Comparison of ENCODE assay signal across 9 cellular contexts in genomic region chr11:64356498-64357411, GRCh38. TPM values are rescaled to one million over a fixed set of nuclear protein-coding genes. Genes with fewer than 3 reads are reported as not detected.
DNase-seq lines count a peak whose midpoint lies in the region; ATAC-seq, FAIRE-seq and TF ChIP-seq lines count a peak whose summit lies in the region.
"Had no signal": no experiment of that assay in that cellular context is flagged by ENCODE, and none has a peak within 500 bp of the region (broad histone marks: within the 10 kb centered on the region; RNA-seq: fewer than 3 reads in every experiment).

No MANE protein-coding gene starts in this region.

- H3K36me3 ChIP-seq in stomach: peaks cover 13 to 20% (median 14%) of the 10 kb centered on the region in 4 donors
- H3K36me3 ChIP-seq in small intestine (ENCODE audit: control insufficient read depth in 2 of 2, insufficient read depth in 2 of 2, low read length in 2 of 2): peaks cover 1 to 7% of the 10 kb centered on the region in 2 donors

- no peak for TF ChIP-seq CTCF in stomach (IDR thresholded peaks at IDR 0.05)

- DNase-seq in SIG-M5 treated with dmso at 0.1 percent for 504 hours (lab: John Stamatoyannopoulos, UW; ENCODE audit: unreplicated experiment): peak; percentile 59
- no peak for DNase-seq in SIG-M5 (lab: John Stamatoyannopoulos, UW)
- peak; percentile 80 for DNase-seq in HuH-7.5 (ENCODE audit: low spot score)
- DNase-seq in T-cell: peak in 1 of 34 experiments; percentile 27
- DNase-seq in erythroblast (lab: John Stamatoyannopoulos, UW): peak; percentile 72 to 76
- peak; percentile 57 for DNase-seq in stomach
- DNase-seq in small intestine: no peak

- H3K4me1 ChIP-seq in stomach: peaks cover 40 to 70% (median 51%) of the 10 kb centered on the region in 4 donors
- H3K4me1 ChIP-seq in small intestine (ENCODE audit: control insufficient read depth in 2 of 2, insufficient read depth in 1 of 2, low read depth in 1 of 2, low read length in 1 of 2): peaks cover 2 to 9% of the 10 kb centered on the region in 2 donors

- H3K27me3 Mint-ChIP-seq in T-cell: no peaks in the 10 kb centered on the region

- H3K27me3 ChIP-seq in stomach (no peaks in the 10 kb centered on the region), small intestine (ENCODE audit: control insufficient read depth in 2 of 2, insufficient read depth in 2 of 2, low read length in 2 of 2) (no peaks in the 10 kb centered on the region)

- no peaks in the 10 kb centered on the region for H3K9me3 ChIP-seq in stomach
- H3K9me3 ChIP-seq in small intestine (ENCODE audit: control insufficient read depth, low read depth): no peaks in the 10 kb centered on the region

- no peak for TF ChIP-seq EP300 in stomach (IDR thresholded peaks at IDR 0.05)

- H3K27ac ChIP-seq in stomach (peak overlapping the region; percentile 44 to 94 (median 91)), small intestine (ENCODE audit: low read depth in 1 of 2, low read length in 1 of 2) (no peak overlapping the region)

- 75 to 88% (median 84%) methylated on average over 18 to 25 of the region's 25 CpGs for WGBS in stomach, 5 donors
- WGBS in small intestine, 3 donors: 86 to 88% (median 87%) methylated on average over 23 to 25 of the region's 25 CpGs

- FAIRE-seq in small intestine (lab: Jason Lieb, UNC): no peak
- FAIRE-seq: colon had no signal

- H3K4me1 Mint-ChIP-seq in T-cell: peaks cover 24 to 35% (median 29%) of the 10 kb centered on the region in 3 donors

- ATAC-seq in T-cell (replicated peaks in 1 of 4) (no peak), HG02970 (IDR thresholded peaks at IDR 0.05; ENCODE audit: low FRiP score, unreplicated experiment) (no peak)

- POLR2A ChIA-PET in T-cell (lab: Charles Lee): no interaction called here

- H3K4me3 ChIP-seq in stomach (no peak overlapping the region), small intestine (ENCODE audit: low read depth in 1 of 2, low read length in 2 of 2) (no peak overlapping the region)

- peaks cover 4% of the 10 kb centered on the region for H3K36me3 Mint-ChIP-seq in T-cell

- TF ChIP-seq POLR2A in erythroblast (IDR thresholded peaks at IDR 0.05; ENCODE audit: low read length) (no peak), stomach (IDR thresholded peaks at IDR 0.05) (no peak)

- CTCF ChIA-PET in T-cell (lab: Charles Lee): interaction anchor here (0.6 to 0.9 kb wide), 5 partner anchors 14 to 1935 kb away, joined by 3 to 13 read pairs (median 3); no protein-coding TSS in a partner anchor

- H3K4me3 Mint-ChIP-seq in T-cell: peak overlapping the region in 2 of 3 donors; percentile 52 to 59

- peak overlapping the region; percentile 63 to 84 for H3K27ac Mint-ChIP-seq in T-cell

- intact Hi-C loops in stomach (cut with DNase I; ENCODE audit: low total_unique reads): no loop called here

- H3K9me3 Mint-ChIP-seq in T-cell: no peaks in the 10 kb centered on the region

RNA-seq across cellular contexts. Expression of gene RPS6KA4, which starts 2.2 kb away (rescaled TPM):
- total RNA-seq in T-cell: 10 to 100 TPM; 16.5 to 48.7 (median 43.7) TPM
- 100 to 1,000 TPM in 1 of 5 donors, 10 to 100 TPM in 4; 15.4 to 103 (median 81.1) TPM for total RNA-seq in stomach
- 10 to 100 TPM; 18.5 to 22.8 (median 20.2) TPM for polyA plus RNA-seq in stomach
- 10 to 100 TPM; 27.5 to 33.4 (median 30.0) TPM for polyA plus RNA-seq in small intestine

RNA-seq across cellular contexts. Expression of gene CCDC88B, which starts 16.8 kb away (rescaled TPM):
- total RNA-seq in T-cell (100 to 1,000 TPM; 132 to 144 (median 133) TPM), stomach (100 to 1,000 TPM in 1 of 5 donors, 10 to 100 TPM in 1, 1 to 10 TPM in 3; 1.8 to 137 (median 7.6) TPM)
- polyA plus RNA-seq in stomach (10 to 100 TPM; 37.4 to 57.7 (median 38.8) TPM), small intestine (100 to 1,000 TPM in 2 of 3 donors, 10 to 100 TPM in 1; 32.3 to 363 (median 147) TPM)

RNA-seq across cellular contexts. Expression of gene PRDX5, which starts 38.8 kb away (rescaled TPM):
- total RNA-seq in T-cell (10 to 100 TPM; 35.8 to 86.7 (median 71.7) TPM), stomach (100 to 1,000 TPM in 3 of 5 donors, 10 to 100 TPM in 1, 1 to 10 TPM in 1; 9.3 to 254 (median 125) TPM)
- polyA plus RNA-seq in stomach (100 to 1,000 TPM; 462 to 725 (median 673) TPM), small intestine (100 to 1,000 TPM; 477 to 668 (median 619) TPM)

RNA-seq across cellular contexts. Expression of gene TRMT112, which starts 39.4 kb away (rescaled TPM):
- total RNA-seq in T-cell (100 to 1,000 TPM; 104 to 177 (median 151) TPM), stomach (100 to 1,000 TPM in 2 of 5 donors, 10 to 100 TPM in 3; 50.8 to 181 (median 99.9) TPM)
- polyA plus RNA-seq in stomach (100 to 1,000 TPM; 271 to 337 (median 328) TPM), small intestine (100 to 1,000 TPM in 2 of 3 donors, 10 to 100 TPM in 1; 99.3 to 188 (median 171) TPM)

RNA-seq across cellular contexts. Expression of gene ESRRA, which starts 51.4 kb away (rescaled TPM):
- total RNA-seq in T-cell: 10 to 100 TPM; 20.2 to 43.1 (median 39.7) TPM
- 100 to 1,000 TPM in 3 of 5 donors, 10 to 100 TPM in 2; 45.5 to 685 (median 142) TPM for total RNA-seq in stomach
- 10 to 100 TPM; 63.5 to 86.6 (median 82.5) TPM for polyA plus RNA-seq in stomach
- 100 to 1,000 TPM; 192 to 417 (median 404) TPM for polyA plus RNA-seq in small intestine

Comparison
In these comparisons a context has a peak if more than half of its experiments do, and no peak if none do; other contexts are left out.
1. DNase-seq: peak in SIG-M5 treated with dmso at 0.1 percent for 504 hours (single experiment), HuH-7.5 (single experiment), erythroblast (2 of 2) and stomach (single experiment); none in SIG-M5 (single experiment) and small intestine (single experiment).
2. H3K27ac ChIP-seq: peak in stomach (5 of 5); none in small intestine (0 of 2).